In genomic region chr6:33967966-33968724, GRCh38 we compare ENCODE assay signal across 12 cellular contexts.
DNase-seq lines count a peak whose midpoint lies in the region; ATAC-seq and TF ChIP-seq lines count a peak whose summit lies in the region.
"Had no signal": no experiment of that assay in that cellular context is flagged by ENCODE, and none has a peak within 500 bp of the region (broad histone marks: within the 10 kb centered on the region; RNA-seq: fewer than 3 reads in every experiment).

No MANE protein-coding gene starts in this region.

- DNase-seq in AG10803 (ENCODE audit: low read depth) (peak; percentile 45), GM23338 (ENCODE audit: low spot score) (peak; percentile 82), PC-3 (peak; percentile 37), glutamatergic neuron (no peak), NOMO-1 (lab: John Stamatoyannopoulos, UW; ENCODE audit: unreplicated experiment in 2 of 2) (no peak), NCI-H1105 (lab: John Stamatoyannopoulos, UW) (no peak)
- DNase-seq: activated CD4-positive, alpha-beta memory T cell treated with anti-CD3 and anti-CD28 coated beads, Interleukin-2, amount 10 ng/mL, durations not matched to agents 7 days and 5 days; DMS79 treated with DMSO at 0.1 percent for 48 hours; kidney glomerular epithelial cell; NCI-H774 had no signal

- TF ChIP-seq CTCF in AG10803 (conservative IDR thresholded peaks at IDR 0.05; ENCODE audit: low read length) (0 out of 2 replicates have a peak, but pooled peaks have one; percentile 23), GM23338 (conservative IDR thresholded peaks at IDR 0.05; ENCODE audit: low read depth in 2 of 2) (peak; percentile 77 to 90), PC-3 (conservative IDR thresholded peaks at IDR 0.05; ENCODE audit: low read depth, low read length) (peak; percentile 64), glutamatergic neuron (IDR thresholded peaks at IDR 0.05; ENCODE audit: partially characterized antibody, unreplicated experiment) (no peak)

- H3K4me1 ChIP-seq in GM23338 (ENCODE audit: insufficient read depth) = no peaks in the 10 kb centered on the region
- no peaks in the 10 kb centered on the region for H3K4me1 ChIP-seq in PC-3 (ENCODE audit: insufficient read depth, low read length)

- no peak overlapping the region for H3K9ac ChIP-seq in PC-3 (ENCODE audit: low read length)

- peaks cover 8% of the 10 kb centered on the region for H3K27me3 Mint-ChIP-seq in GM23338 (ENCODE audit: insufficient read depth, low read depth, poor library complexity)
- H3K27me3 Mint-ChIP-seq in glutamatergic neuron (ENCODE audit: unreplicated experiment) = peaks cover 8% of the 10 kb centered on the region

- no peak overlapping the region for H3K4me2 ChIP-seq in GM23338
- H3K4me2 ChIP-seq in PC-3 (ENCODE audit: low read length) = no peak overlapping the region

- H3K79me2 ChIP-seq in GM23338 (replicated peaks; ENCODE audit: insufficient read depth) = no peaks in the 10 kb centered on the region
- H3K79me2 ChIP-seq in PC-3 (ENCODE audit: low read length) = no peaks in the 10 kb centered on the region

- H3K4me3 Mint-ChIP-seq in GM23338 (no peak overlapping the region; the same call in 2 of the 3 replicates), glutamatergic neuron (ENCODE audit: unreplicated experiment) (peak overlapping the region; percentile 28)
- H3K4me3 Mint-ChIP-seq: activated CD4-positive, alpha-beta memory T cell treated with anti-CD3 and anti-CD28 coated beads, Interleukin-2, amount 10 ng/mL, durations not matched to agents 7 days and 5 days had no signal

- H3K9me3 Mint-ChIP-seq in GM23338 (peaks cover 11% of the 10 kb centered on the region; the same call in 2 of the 3 replicates), glutamatergic neuron (ENCODE audit: unreplicated experiment) (peaks cover 4% of the 10 kb centered on the region)
- H3K9me3 Mint-ChIP-seq: activated CD4-positive, alpha-beta memory T cell treated with anti-CD3 and anti-CD28 coated beads, Interleukin-2, amount 10 ng/mL, durations not matched to agents 7 days and 5 days had no signal

- intact Hi-C loops in PC-3 (cut with micrococcal nuclease) = no loop called here

- H3K36me3 Mint-ChIP-seq in GM23338 (ENCODE audit: low read depth) = no peaks in the 10 kb centered on the region; the same call in 2 of the 3 replicates
- H3K36me3 Mint-ChIP-seq in glutamatergic neuron (ENCODE audit: unreplicated experiment) = no peaks in the 10 kb centered on the region

- CTCF ChIA-PET in PC-3 (lab: Charles Lee) = no interaction called here

- no TSS peak for BruUV-seq in PC-3 (replicated peaks; lab: Mats Ljungman, UMichigan)

- H3K27ac Mint-ChIP-seq in GM23338 = no peak overlapping the region
- peak overlapping the region; percentile 7 for H3K27ac Mint-ChIP-seq in glutamatergic neuron (ENCODE audit: unreplicated experiment)
- H3K27ac Mint-ChIP-seq: activated CD4-positive, alpha-beta memory T cell treated with anti-CD3 and anti-CD28 coated beads, Interleukin-2, amount 10 ng/mL, durations not matched to agents 7 days and 5 days had no signal

- H3F3A ChIP-seq in GM23338 (replicated peaks; ENCODE audit: low read depth) (no peaks in the 10 kb centered on the region), PC-3 (ENCODE audit: low read length, unreplicated experiment) (no peaks in the 10 kb centered on the region)

- ATAC-seq in GM23338 (peak; percentile 100), PC-3 (peak; percentile 50; the same call in 1 of the 2 replicates), GM21786 (IDR thresholded peaks at IDR 0.05; ENCODE audit: unreplicated experiment) (no peak), GM18868 (IDR thresholded peaks at IDR 0.05; ENCODE audit: unreplicated experiment) (no peak)

- H3K9me2 ChIP-seq in GM23338 (ENCODE audit: insufficient read depth) (no peaks in the 10 kb centered on the region), PC-3 (replicated peaks; ENCODE audit: low read length) (no peaks in the 10 kb centered on the region)

- H3K4me3 ChIP-seq in AG10803 (ENCODE audit: low read length) (no peak overlapping the region), GM23338 (no peak overlapping the region), PC-3 (ENCODE audit: low read length) (no peak overlapping the region)

- no peaks in the 10 kb centered on the region for H3K36me3 ChIP-seq in GM23338 (ENCODE audit: insufficient read depth)
- H3K36me3 ChIP-seq in PC-3 (ENCODE audit: low read depth, low read length) = no peaks in the 10 kb centered on the region

- H3K4me1 Mint-ChIP-seq in GM23338 = no peaks in the 10 kb centered on the region; the same call in 2 of the 3 replicates
- H3K4me1 Mint-ChIP-seq in glutamatergic neuron (ENCODE audit: low read depth, unreplicated experiment) = peaks cover 14% of the 10 kb centered on the region
- H3K4me1 Mint-ChIP-seq: activated CD4-positive, alpha-beta memory T cell treated with anti-CD3 and anti-CD28 coated beads, Interleukin-2, amount 10 ng/mL, durations not matched to agents 7 days and 5 days had no signal

- H3K27me3 ChIP-seq in GM23338 (ENCODE audit: insufficient read depth) (no peaks in the 10 kb centered on the region), PC-3 (ENCODE audit: low read length) (peaks cover 30% of the 10 kb centered on the region)

- H3K9me3 ChIP-seq in PC-3 (ENCODE audit: low read length) = no peaks in the 10 kb centered on the region

- H4K20me1 ChIP-seq in GM23338 (replicated peaks; ENCODE audit: insufficient read depth) (no peaks in the 10 kb centered on the region), PC-3 (ENCODE audit: low read length) (no peaks in the 10 kb centered on the region)

- H3K27ac ChIP-seq in GM23338 (ENCODE audit: low read depth) (no peak overlapping the region), PC-3 (ENCODE audit: low read length) (no peak overlapping the region)

- POLR2A ChIA-PET in PC-3 (lab: Charles Lee; ENCODE audit: unreplicated experiment) = no interaction called here

- H2AFZ ChIP-seq in GM23338 = no peak overlapping the region
- no peak overlapping the region for H2AFZ ChIP-seq in PC-3 (ENCODE audit: low read length)

TF ChIP-seq in GM23338, 12 proteins besides CTCF, POLR2A, EP300 and RAD21 (continues in another document):
- TF ChIP-seq EZH2 (IDR thresholded peaks at IDR 0.05; ENCODE audit: low read depth, unreplicated experiment) (no peak), JUNB (IDR thresholded peaks at IDR 0.05; ENCODE audit: unreplicated experiment) (no peak), ETS1 (IDR thresholded peaks at IDR 0.05) (no peak), NANOG (IDR thresholded peaks at IDR 0.05; ENCODE audit: borderline replicate concordance) (no peak), CREB1 (CRISPR knock-in tag; IDR thresholded peaks at IDR 0.05; ENCODE audit: low read depth) (no peak), EZH2phosphoT487 (IDR thresholded peaks at IDR 0.05; ENCODE audit: unreplicated experiment) (no peak), REST (IDR thresholded peaks at IDR 0.05; ENCODE audit: unreplicated experiment) (no peak)

Comparison
In these comparisons a context has a peak if more than half of its experiments do, and no peak if none do; other contexts are left out.
1. DNase-seq: peak in AG10803 (single experiment), GM23338 (single experiment) and PC-3 (single experiment); none in glutamatergic neuron (single experiment), NOMO-1 (0 of 2) and NCI-H1105 (single experiment).
2. ATAC-seq: peak in GM23338 (single experiment) and PC-3 (single experiment); none in GM21786 (single experiment) and GM18868 (single experiment).